ENCODE assay signal across 10 cellular contexts in genomic region chr1:185693654-185694053, GRCh38. TPM values are rescaled to one million over a fixed set of nuclear protein-coding genes. Genes with fewer than 3 reads are reported as not detected.
A peak's percentile ranks its signal among the peaks of the same experiment; 100 is the strongest.
DNase-seq lines count a peak whose midpoint lies in the region; ATAC-seq and TF ChIP-seq lines count a peak whose summit lies in the region.
"Had no signal": no experiment of that assay in that cellular context is flagged by ENCODE, and none has a peak within 500 bp of the region (broad histone marks: within the 10 kb centered on the region; RNA-seq: fewer than 3 reads in every experiment).

No MANE protein-coding gene starts in this region.

- intact Hi-C loops in sigmoid colon (cut with DNase I), result no loop called here

- no peak for TF ChIP-seq POLR2A in sigmoid colon (IDR thresholded peaks at IDR 0.05)

- TF ChIP-seq CTCF in sigmoid colon (IDR thresholded peaks at IDR 0.05), result no peak

- no peak overlapping the region for H3K4me3 ChIP-seq in sigmoid colon

- no peak overlapping the region for H3K27ac ChIP-seq in sigmoid colon
- H3K27ac ChIP-seq: VCaP had no signal

- H3K36me3 ChIP-seq in sigmoid colon, result no peaks in the 10 kb centered on the region

- no peak for TF ChIP-seq EP300 in sigmoid colon (IDR thresholded peaks at IDR 0.05)

- 47 to 65% methylated on average over 6 of the region's 6 CpGs for WGBS in sigmoid colon, 2 donors

- H3K27me3 ChIP-seq in sigmoid colon, result no peaks in the 10 kb centered on the region

- H3K27ac Mint-ChIP-seq in activated naive CD4-positive, alpha-beta T cell treated with anti-CD3 and anti-CD28 coated beads, Interleukin-2, amount 50 U/mL, for 72 hours, result peak overlapping the region; percentile 50 to 88

- peaks cover 11% of the 10 kb centered on the region in 2 donors for H3K9me3 Mint-ChIP-seq in activated naive CD4-positive, alpha-beta T cell treated with anti-CD3 and anti-CD28 coated beads, Interleukin-2, amount 50 U/mL, for 72 hours

- H3K4me1 ChIP-seq in sigmoid colon, result no peaks in the 10 kb centered on the region
- H3K4me1 ChIP-seq: parathyroid adenoma had no signal

- H3K9me3 ChIP-seq in sigmoid colon, result no peaks in the 10 kb centered on the region

- DNase-seq in activated naive CD4-positive, alpha-beta T cell treated with anti-CD3 and anti-CD28 coated beads, Interleukin-2, amount 50 U/mL, for 72 hours (ENCODE audit: low spot score in 2 of 2), result no peak
- DNase-seq in pons (ENCODE audit: low spot score), result peak; percentile 8
- no peak for DNase-seq in sigmoid colon
- DNase-seq in NCI-H1417 treated with DMSO at 0.1 percent for 48 hours (lab: John Stamatoyannopoulos, UW), result no peak
- DNase-seq in cortex of kidney (lab: John Stamatoyannopoulos, UW), result no peak
- DNase-seq in GM19238 (ENCODE audit: insufficient read length, low spot score), result no peak

- H3K36me3 Mint-ChIP-seq in activated naive CD4-positive, alpha-beta T cell treated with anti-CD3 and anti-CD28 coated beads, Interleukin-2, amount 50 U/mL, for 72 hours, result peaks cover 10 to 13% of the 10 kb centered on the region in 2 donors

- ATAC-seq in GM19035 (IDR thresholded peaks at IDR 0.05; ENCODE audit: unreplicated experiment) (peak; percentile 8), HG02870 (IDR thresholded peaks at IDR 0.05; ENCODE audit: unreplicated experiment) (peak; percentile 30)
- ATAC-seq in activated naive CD4-positive, alpha-beta T cell treated with anti-CD3 and anti-CD28 coated beads, Interleukin-2, amount 50 U/mL, for 72 hours, result peak in 1 of 2 donors; percentile 28

RNA-seq across cellular contexts. Expression of gene HMCN1, which starts 40.5 kb away (rescaled TPM):
- total RNA-seq in activated naive CD4-positive, alpha-beta T cell treated with anti-CD3 and anti-CD28 coated beads, Interleukin-2, amount 50 U/mL, for 72 hours, result under 1 TPM in 1 of 2 donors, not detected in 1; 0.14 TPM
- total RNA-seq in sigmoid colon, result 10 to 100 TPM in 1 of 4 donors, 1 to 10 TPM in 3; 6.7 to 22.7 (median 7.4) TPM
- 1 to 10 TPM in 1 of 3 donors, under 1 TPM in 2; under 0.01 to 1.8 (median 0.46) TPM for polyA plus RNA-seq in sigmoid colon

Comparison
In these comparisons a context has a peak if more than half of its experiments do, and no peak if none do; other contexts are left out.
1. RNA of gene HMCN1, which starts 40.5 kb away (total RNA-seq): 6.7 to 22.7 TPM in sigmoid colon; 0.14 TPM in activated naive CD4-positive, alpha-beta T cell treated with anti-CD3 and anti-CD28 coated beads, Interleukin-2, amount 50 U/mL, for 72 hours; every median in the first group is over 4 times any median in the second.